12 cellular contexts compared by ENCODE assay signal in the genomic region with DNA sequence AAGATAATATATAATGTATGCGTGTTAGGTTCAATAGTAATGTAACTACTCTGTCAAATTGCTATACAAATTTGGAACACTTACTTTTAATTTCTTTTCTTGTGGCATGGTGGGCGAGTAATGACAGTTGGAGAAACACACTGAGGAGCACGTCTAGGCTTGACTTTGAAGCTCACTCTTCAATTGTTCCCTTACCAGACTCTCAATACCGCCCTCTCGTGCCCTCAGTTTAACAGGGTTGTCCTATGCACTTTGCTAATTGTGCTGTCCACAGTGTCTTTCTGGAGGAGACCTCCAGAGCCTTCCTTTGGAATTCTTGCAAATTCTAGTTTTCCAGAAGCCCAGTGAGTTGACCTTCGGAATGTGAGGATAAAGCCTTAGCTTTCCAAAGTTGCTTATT.
DNase-seq lines count a peak whose midpoint lies in the region; FAIRE-seq and TF ChIP-seq lines count a peak whose summit lies in the region.
"Had no signal": no experiment of that assay in that cellular context is flagged by ENCODE, and none has a peak within 500 bp of the region (broad histone marks: within the 10 kb centered on the region; RNA-seq: fewer than 3 reads in every experiment).

No MANE protein-coding gene starts in this region.

- no peak overlapping the region for H2AK5ac ChIP-seq in H1 (ENCODE audit: low read depth, low read length)

- DNase-seq in GM06990 (ENCODE audit: extremely low read depth, insufficient read length) (no peak), NCI-H69 (lab: John Stamatoyannopoulos, UW) (peak; percentile 12), H1 (ENCODE audit: low read depth in 1 of 2, low spot score in 2 of 2) (no peak), activated T-cell treated with anti-CD3 and anti-CD28 coated beads for 4 hours (no peak), hippocampal formation (lab: John Stamatoyannopoulos, UW) (no peak), DMS114 treated with DMSO at 0.1 percent for 48 hours (lab: John Stamatoyannopoulos, UW; ENCODE audit: unreplicated experiment) (no peak), activated gamma-delta T cell treated with Interleukin-2 at 50 U/mL for 16 hours (no peak)
- DNase-seq: NCI-H187, T-helper 17 cell had no signal

- H3K27me3 ChIP-seq in GM06990 (replicated peaks; ENCODE audit: control insufficient read depth, insufficient read depth, low read length) = no peaks in the 10 kb centered on the region
- no peaks in the 10 kb centered on the region for H3K27me3 ChIP-seq in H1 (replicated peaks in 1 of 4; ENCODE audit: control insufficient read depth in 3 of 4, extremely low read depth in 1 of 4, insufficient read depth in 3 of 4, low read length in 3 of 4)

- H2BK20ac ChIP-seq in H1 (ENCODE audit: low read length) = no peak overlapping the region

- H3K4ac ChIP-seq in H1 (replicated peaks; ENCODE audit: insufficient read length, low read depth, low read length) = no peak overlapping the region

- H4K8ac ChIP-seq in H1 (ENCODE audit: extremely low read depth, insufficient read depth, low read length) = no peak overlapping the region

- H3K4me2 ChIP-seq in H1 (ENCODE audit: insufficient read depth in 1 of 2, low read depth in 2 of 2, low read length in 2 of 2) = no peak overlapping the region

- no peak overlapping the region for H3K18ac ChIP-seq in H1 (ENCODE audit: extremely low read depth, low read length)

- H3K4me3 ChIP-seq in GM06990 (replicated peaks; ENCODE audit: low read depth, low read length) (no peak overlapping the region), H1 (ENCODE audit: extremely low read depth in 1 of 4, insufficient read depth in 2 of 4, low read depth in 3 of 4, low read length in 4 of 4) (no peak overlapping the region)
- H3K4me3 ChIP-seq: lung had no signal

- POLR2A ChIA-PET in H1 (lab: Charles Lee; ENCODE audit: partially characterized antibody) = no interaction called here

- H3K79me1 ChIP-seq in H1 (ENCODE audit: low read depth, low read length) = no peaks in the 10 kb centered on the region

- no peaks in the 10 kb centered on the region for H3K79me2 ChIP-seq in H1 (ENCODE audit: control insufficient read depth in 1 of 2, insufficient read depth in 2 of 2, low read length in 2 of 2)

- H2AFZ ChIP-seq in H1 (ENCODE audit: low read length) = no peak overlapping the region

- TF ChIP-seq POLR2A in H1 (IDR thresholded peaks at IDR 0.05; ENCODE audit: control extremely low read depth in 1 of 2, low read depth in 2 of 2, low read length in 2 of 2) = no peak

- H2BK5ac ChIP-seq in H1 (ENCODE audit: low read depth, low read length) = no peak overlapping the region

- H3K27ac ChIP-seq in 22Rv1 = no peak overlapping the region
- H3K27ac ChIP-seq in H1 (ENCODE audit: low read depth, low read length) = no peak overlapping the region

- TF ChIP-seq EP300 in H1 (IDR thresholded peaks at IDR 0.05; ENCODE audit: borderline replicate concordance in 1 of 2, low read depth in 2 of 2, low read length in 2 of 2) = no peak

- no peak for FAIRE-seq in H1 (lab: Jason Lieb, UNC)

- H3K9me3 ChIP-seq in H1 (ENCODE audit: insufficient read depth in 2 of 2, low read depth in 1 of 2, low read length in 1 of 2) = no peaks in the 10 kb centered on the region
- H3K9me3 ChIP-seq: Caco-2 had no signal

- no peaks in the 10 kb centered on the region for H3K36me3 ChIP-seq in GM06990 (ENCODE audit: control insufficient read depth, insufficient read depth, low read length)
- H3K36me3 ChIP-seq in H1 (ENCODE audit: control insufficient read depth in 2 of 4, insufficient read depth in 4 of 4, low read length in 3 of 4) = no peaks in the 10 kb centered on the region

- H3K23ac ChIP-seq in H1 (ENCODE audit: insufficient read length) = no peak overlapping the region

- CTCF ChIA-PET in H1 (lab: Charles Lee; ENCODE audit: partially characterized antibody) = interaction anchor here (1.0 kb wide), 1 partner anchor 37 kb away, joined by 4 read pairs; no protein-coding TSS in a partner anchor

- no peak overlapping the region for H2BK12ac ChIP-seq in H1 (ENCODE audit: low read depth, low read length)

- no peaks in the 10 kb centered on the region; the same call in 1 of the 2 replicates for H3K23me2 ChIP-seq in H1 (ENCODE audit: low read depth, low read length)

- H2BK15ac ChIP-seq in H1 (ENCODE audit: low read length) = no peak overlapping the region

- H2BK120ac ChIP-seq in H1 (replicated peaks; ENCODE audit: low read depth, low read length) = no peak overlapping the region

- H3K14ac ChIP-seq in H1 (ENCODE audit: insufficient read length) = no peak overlapping the region

- no peak overlapping the region for H4K5ac ChIP-seq in H1 (ENCODE audit: insufficient read length, low read depth, low read length)

- H3K9ac ChIP-seq in H1 (replicated peaks in 1 of 4; ENCODE audit: extremely low read depth in 1 of 4, low read depth in 3 of 4, low read length in 3 of 4) = no peak overlapping the region

- H3K56ac ChIP-seq in H1 (replicated peaks; ENCODE audit: insufficient read length, low read depth, low read length) = no peak overlapping the region

- no peak overlapping the region for H4K91ac ChIP-seq in H1 (replicated peaks; ENCODE audit: insufficient read length, low read length)

- peak; percentile 35 to 51; a peak in 3 of 4 replicates for TF ChIP-seq RAD21 in H1 (IDR thresholded peaks at IDR 0.05 in 1 of 2, conservative IDR thresholded peaks at IDR 0.05 in 1 of 2; ENCODE audit: low read depth in 2 of 2, low read length in 2 of 2)

- H4K20me1 ChIP-seq in H1 (replicated peaks in 1 of 2; ENCODE audit: control insufficient read depth in 1 of 2, insufficient read depth in 2 of 2, low read length in 2 of 2) = no peaks in the 10 kb centered on the region

- 81% methylated on average over 6 of the region's 6 CpGs; no CpG with 5 or more reads in 1 of the 2 experiments for WGBS in H1 (ENCODE audit: extremely low coverage in 1 of 2, insufficient coverage in 1 of 2, insufficient read length in 1 of 2, insufficient replicate concordance in 2 of 2, low coverage in 1 of 2, low lambda C conversion rate in 2 of 2, missing lambda C conversion rate in 1 of 2), 2 experiments

- peaks cover 0 to 4% (median 0%) of the 10 kb centered on the region in 4 experiments; a peak in 1 of 7 replicates for H3K4me1 ChIP-seq in H1 (replicated peaks in 1 of 4; ENCODE audit: control insufficient read depth in 3 of 4, insufficient read depth in 4 of 4, low read length in 3 of 4)
- H3K4me1 ChIP-seq: Caco-2 had no signal

- TF ChIP-seq CTCF in 22Rv1 (IDR thresholded peaks at IDR 0.05) (peak; percentile 71), GM06990 (IDR thresholded peaks at IDR 0.05; ENCODE audit: insufficient read depth, low read length, poor library complexity, severe bottlenecking) (peak; percentile 40), H1 (IDR thresholded peaks at IDR 0.05; ENCODE audit: control extremely low read depth in 1 of 3, insufficient read depth in 1 of 3, low read depth in 1 of 3, low read length in 3 of 3) (peak in 2 of 3 experiments; percentile 16 to 43; a peak in 2 of 4 replicates)
